ENCODE assay signal across 24 cellular contexts in genomic region chr12:61385771-61386170, GRCh38.
DNase-seq lines count a peak whose midpoint lies in the region; ATAC-seq and TF ChIP-seq lines count a peak whose summit lies in the region.
"Had no signal": no experiment of that assay in that cellular context is flagged by ENCODE, and none has a peak within 500 bp of the region (broad histone marks: within the 10 kb centered on the region; RNA-seq: fewer than 3 reads in every experiment).

No MANE protein-coding gene starts in this region.

- H3K27ac Mint-ChIP-seq in stimulated activated naive CD8-positive, alpha-beta T cell treated with anti-CD3 and anti-CD28 coated beads, Interleukin-15, amount 100 ng/mL, for 72 hours = no peak overlapping the region
- H3K27ac Mint-ChIP-seq in endothelial cell (ENCODE audit: unreplicated experiment) = no peak overlapping the region
- H3K27ac Mint-ChIP-seq: CD4-positive, CD25-positive, alpha-beta regulatory T cell had no signal

- H2AFZ ChIP-seq in IMR-90 (replicated peaks; ENCODE audit: low read length, poor library complexity) (no peak overlapping the region), mammary epithelial cell (ENCODE audit: low read depth, low read length) (no peak overlapping the region)

- no peaks in the 10 kb centered on the region for H3K79me2 ChIP-seq in mammary epithelial cell (ENCODE audit: insufficient read depth, low read length)

- no peak overlapping the region for H2AK9ac ChIP-seq in IMR-90 (replicated peaks; ENCODE audit: low read depth, low read length, poor library complexity)

- no peak overlapping the region for H3K56ac ChIP-seq in IMR-90 (ENCODE audit: extremely low read depth, insufficient read depth, low read length)

- no peak overlapping the region for H4K91ac ChIP-seq in IMR-90 (ENCODE audit: insufficient read depth, low read depth, low read length)

- TF ChIP-seq RAD21 in IMR-90 (IDR thresholded peaks at IDR 0.05; ENCODE audit: low read length) = no peak

- H2BK15ac ChIP-seq in IMR-90 (ENCODE audit: low read depth, low read length) = no peak overlapping the region

- no peak overlapping the region for H3K23ac ChIP-seq in IMR-90 (ENCODE audit: low read depth, low read length)

- H3K79me1 ChIP-seq in IMR-90 (ENCODE audit: low read depth in 1 of 2, low read length in 2 of 2) = no peaks in the 10 kb centered on the region

- no peak overlapping the region for H3K4me3 ChIP-seq in IMR-90 (ENCODE audit: insufficient read depth, low read depth, low read length)
- H3K4me3 ChIP-seq in mammary epithelial cell (replicated peaks in 1 of 3; ENCODE audit: insufficient read depth in 1 of 3, low read depth in 2 of 3, low read length in 3 of 3) = no peak overlapping the region
- no peak overlapping the region for H3K4me3 ChIP-seq in fibroblast of mammary gland (ENCODE audit: control insufficient read depth, low read depth, low read length)
- H3K4me3 ChIP-seq: GM12878 had no signal

- H3K9me3 Mint-ChIP-seq in stimulated activated naive CD8-positive, alpha-beta T cell treated with anti-CD3 and anti-CD28 coated beads, Interleukin-15, amount 100 ng/mL, for 72 hours = peaks cover 24% of the 10 kb centered on the region in 2 donors
- peaks cover 10% of the 10 kb centered on the region for H3K9me3 Mint-ChIP-seq in endothelial cell (ENCODE audit: unreplicated experiment)

- dilution Hi-C loops in IMR-90 (cut with HindIII; ENCODE audit: low sequenced_read_pairs, unreplicated experiment) (no loop called here), mammary epithelial cell (cut with HindIII; ENCODE audit: low sequenced_read_pairs) (no loop called here)

- H3K4me2 ChIP-seq in IMR-90 (ENCODE audit: low read depth, low read length) (no peak overlapping the region), mammary epithelial cell (ENCODE audit: insufficient read depth, low read depth, low read length) (no peak overlapping the region)
- H3K4me2 ChIP-seq: KMS-11 had no signal

- no peak overlapping the region for H2BK120ac ChIP-seq in IMR-90 (ENCODE audit: low read depth, low read length)

- intact Hi-C loops in IMR-90 (cut with micrococcal nuclease) = no loop called here
- intact Hi-C loops in mammary epithelial cell (cut with micrococcal nuclease) = no loop called here

- peak; percentile 1 for DNase-seq in AG08395 (ENCODE audit: low spot score)
- DNase-seq in IMR-90 = peak; percentile 1
- DNase-seq in mammary epithelial cell = peak; percentile 68
- DNase-seq in fibroblast of mammary gland (ENCODE audit: low read depth) = peak; percentile 12
- DNase-seq in stimulated activated naive CD8-positive, alpha-beta T cell treated with anti-CD3 and anti-CD28 coated beads, Interleukin-15, amount 100 ng/mL, for 72 hours = no peak
- DNase-seq in endothelial cell (ENCODE audit: low spot score) = no peak
- DNase-seq: 8988T; BE2C; Caco-2; CD4-positive, CD25-positive, alpha-beta regulatory T cell; GDM1; GOT3; NCI-H187; NCI-H2107; NCI-H510A; NCI-H748 treated with DMSO at 0.1 percent for 48 hours; NK-92 treated with Interleukin-12 subunit alpha and Interleukin-12 subunit beta, amount 100 ng/mL, for 24 hours; SIG-M5 had no signal

- TF ChIP-seq CTCF in IMR-90 (conservative IDR thresholded peaks at IDR 0.05; ENCODE audit: low read depth, low read length) (no peak), mammary epithelial cell (conservative IDR thresholded peaks at IDR 0.05 in 1 of 2, IDR thresholded peaks at IDR 0.05 in 1 of 2; ENCODE audit: extremely low read depth in 1 of 2, insufficient read depth in 1 of 2, low read depth in 1 of 2, low read length in 2 of 2) (no peak), fibroblast of mammary gland (conservative IDR thresholded peaks at IDR 0.05; ENCODE audit: control insufficient read depth, insufficient read depth, low read depth, low read length) (no peak), endothelial cell (IDR thresholded peaks at IDR 0.05; ENCODE audit: unreplicated experiment) (no peak)

- H3K9me1 ChIP-seq in IMR-90 (ENCODE audit: insufficient read depth, low read length) = no peaks in the 10 kb centered on the region

- H3K4me1 Mint-ChIP-seq in stimulated activated naive CD8-positive, alpha-beta T cell treated with anti-CD3 and anti-CD28 coated beads, Interleukin-15, amount 100 ng/mL, for 72 hours = no peaks in the 10 kb centered on the region
- H3K4me1 Mint-ChIP-seq in endothelial cell (ENCODE audit: unreplicated experiment) = no peaks in the 10 kb centered on the region
- H3K4me1 Mint-ChIP-seq: CD4-positive, CD25-positive, alpha-beta regulatory T cell had no signal

- H4K20me1 ChIP-seq in IMR-90 (ENCODE audit: insufficient read depth, low read length) (no peaks in the 10 kb centered on the region), mammary epithelial cell (ENCODE audit: insufficient read depth, low read length) (no peaks in the 10 kb centered on the region)

- ATAC-seq in IMR-90 (ENCODE audit: low read depth) = peak; percentile 51
- ATAC-seq in stimulated activated naive CD8-positive, alpha-beta T cell treated with anti-CD3 and anti-CD28 coated beads, Interleukin-15, amount 100 ng/mL, for 72 hours = no peak
- no peak for ATAC-seq in HG03457 (IDR thresholded peaks at IDR 0.05; ENCODE audit: unreplicated experiment)
- no peak for ATAC-seq in GM18511 (IDR thresholded peaks at IDR 0.05; ENCODE audit: unreplicated experiment)
- ATAC-seq: GM12878, HCT116, HepG2 had no signal

- no peak overlapping the region for H3K9ac ChIP-seq in IMR-90 (ENCODE audit: low read depth, low read length)
- no peak overlapping the region for H3K9ac ChIP-seq in mammary epithelial cell (ENCODE audit: insufficient read depth, low read length)
- H3K9ac ChIP-seq: KMS-11 had no signal

- no peak overlapping the region for H3K4ac ChIP-seq in IMR-90 (ENCODE audit: low read depth, low read length)

- peaks cover 6% of the 10 kb centered on the region for H3K36me3 Mint-ChIP-seq in endothelial cell (ENCODE audit: low read depth, unreplicated experiment)
- H3K36me3 Mint-ChIP-seq: CD4-positive, CD25-positive, alpha-beta regulatory T cell had no signal

- no peaks in the 10 kb centered on the region for H3K36me3 ChIP-seq in IMR-90 (ENCODE audit: control insufficient read depth, insufficient read depth, low read length)
- no peaks in the 10 kb centered on the region for H3K36me3 ChIP-seq in mammary epithelial cell (ENCODE audit: insufficient read depth, low read length)
- H3K36me3 ChIP-seq: BE2C had no signal

- no peak overlapping the region for H2BK20ac ChIP-seq in IMR-90 (ENCODE audit: low read depth, low read length)

- no peak for TF ChIP-seq POLR2A in IMR-90 (IDR thresholded peaks at IDR 0.05; ENCODE audit: low read depth, low read length)

- H3K18ac ChIP-seq in IMR-90 (ENCODE audit: low read depth, low read length) = no peak overlapping the region

- CTCF ChIA-PET in IMR-90 (lab: Yijun Ruan, JAX) (no interaction called here), mammary epithelial cell (lab: Charles Lee; ENCODE audit: low non-redundant PET) (no interaction called here)

- POLR2A ChIA-PET in IMR-90 (lab: Charles Lee; ENCODE audit: unreplicated experiment) = no interaction called here

- no peak overlapping the region for H2BK5ac ChIP-seq in IMR-90 (ENCODE audit: low read depth, low read length, poor library complexity, severe bottlenecking)

- no peak overlapping the region for H4K5ac ChIP-seq in IMR-90 (ENCODE audit: low read depth, low read length)

- H3K27me3 Mint-ChIP-seq in stimulated activated naive CD8-positive, alpha-beta T cell treated with anti-CD3 and anti-CD28 coated beads, Interleukin-15, amount 100 ng/mL, for 72 hours = no peaks in the 10 kb centered on the region
- H3K27me3 Mint-ChIP-seq in endothelial cell (ENCODE audit: unreplicated experiment) = no peaks in the 10 kb centered on the region
- H3K27me3 Mint-ChIP-seq: CD4-positive, CD25-positive, alpha-beta regulatory T cell had no signal

- in situ Hi-C loops in IMR-90 (cut with MboI; ENCODE audit: low sequenced_read_pairs) = no loop called here
- in situ Hi-C loops in mammary epithelial cell (cut with MboI; ENCODE audit: low sequenced_read_pairs in 2 of 2) = no loop called here

- no peaks in the 10 kb centered on the region for H3K4me1 ChIP-seq in IMR-90 (ENCODE audit: control insufficient read depth, insufficient read depth, low read length)
- H3K4me1 ChIP-seq in mammary epithelial cell (ENCODE audit: insufficient read depth, low read length) = no peaks in the 10 kb centered on the region
- H3K4me1 ChIP-seq: BE2C, Caco-2 had no signal

- H3K27ac ChIP-seq in IMR-90 (ENCODE audit: insufficient read depth, low read length) (no peak overlapping the region), mammary epithelial cell (ENCODE audit: insufficient read depth, low read depth, low read length) (no peak overlapping the region)
- H3K27ac ChIP-seq: KMS-11 had no signal

- no peaks in the 10 kb centered on the region for H3K27me3 ChIP-seq in IMR-90 (ENCODE audit: control insufficient read depth, insufficient read depth, low read length)
- H3K27me3 ChIP-seq in mammary epithelial cell (ENCODE audit: insufficient read depth, low read length) = no peaks in the 10 kb centered on the region
- H3K27me3 ChIP-seq: BE2C had no signal

- no peak overlapping the region for H2AK5ac ChIP-seq in IMR-90 (ENCODE audit: low read depth, low read length)

- no peak overlapping the region for H3K4me3 Mint-ChIP-seq in stimulated activated naive CD8-positive, alpha-beta T cell treated with anti-CD3 and anti-CD28 coated beads, Interleukin-15, amount 100 ng/mL, for 72 hours
- no peak overlapping the region for H3K4me3 Mint-ChIP-seq in endothelial cell (ENCODE audit: unreplicated experiment)
- H3K4me3 Mint-ChIP-seq: CD4-positive, CD25-positive, alpha-beta regulatory T cell had no signal

- H3K9me3 ChIP-seq in IMR-90 (ENCODE audit: control insufficient read depth, insufficient read depth, low read length) = peaks cover 9% of the 10 kb centered on the region
- no peaks in the 10 kb centered on the region for H3K9me3 ChIP-seq in mammary epithelial cell (replicated peaks; ENCODE audit: insufficient read depth, low read length)
- H3K9me3 ChIP-seq: BE2C, Caco-2 had no signal

- BruUV-seq in IMR-90 (replicated peaks; lab: Mats Ljungman, UMichigan) = no TSS peak
- no TSS peak for BruUV-seq in mammary epithelial cell (replicated peaks; lab: Mats Ljungman, UMichigan)

- H3K14ac ChIP-seq in IMR-90 (replicated peaks; ENCODE audit: low read depth, low read length) = no peak overlapping the region

- no peak overlapping the region for H4K8ac ChIP-seq in IMR-90 (ENCODE audit: low read depth in 2 of 2, low read length in 2 of 2)

TF ChIP-seq in IMR-90, 13 proteins besides CTCF, POLR2A, EP300 and RAD21 (continues in another document):
- TF ChIP-seq BHLHE40 (IDR thresholded peaks at IDR 0.05; ENCODE audit: low read depth, low read length) (no peak), NFE2L2 (IDR thresholded peaks at IDR 0.05; ENCODE audit: low read depth, low read length) (no peak), ELK1 (IDR thresholded peaks at IDR 0.05; ENCODE audit: borderline replicate concordance, low read depth, low read length) (no peak)

Comparison
In these comparisons a context has a peak if more than half of its experiments do, and no peak if none do; other contexts are left out.
1. DNase-seq: peak in AG08395 (single experiment), IMR-90 (single experiment), mammary epithelial cell (single experiment) and fibroblast of mammary gland (single experiment); none in stimulated activated naive CD8-positive, alpha-beta T cell treated with anti-CD3 and anti-CD28 coated beads, Interleukin-15, amount 100 ng/mL, for 72 hours (0 of 2) and endothelial cell (single experiment).